ENCODE assay signal across 10 cellular contexts in the genomic region with DNA sequence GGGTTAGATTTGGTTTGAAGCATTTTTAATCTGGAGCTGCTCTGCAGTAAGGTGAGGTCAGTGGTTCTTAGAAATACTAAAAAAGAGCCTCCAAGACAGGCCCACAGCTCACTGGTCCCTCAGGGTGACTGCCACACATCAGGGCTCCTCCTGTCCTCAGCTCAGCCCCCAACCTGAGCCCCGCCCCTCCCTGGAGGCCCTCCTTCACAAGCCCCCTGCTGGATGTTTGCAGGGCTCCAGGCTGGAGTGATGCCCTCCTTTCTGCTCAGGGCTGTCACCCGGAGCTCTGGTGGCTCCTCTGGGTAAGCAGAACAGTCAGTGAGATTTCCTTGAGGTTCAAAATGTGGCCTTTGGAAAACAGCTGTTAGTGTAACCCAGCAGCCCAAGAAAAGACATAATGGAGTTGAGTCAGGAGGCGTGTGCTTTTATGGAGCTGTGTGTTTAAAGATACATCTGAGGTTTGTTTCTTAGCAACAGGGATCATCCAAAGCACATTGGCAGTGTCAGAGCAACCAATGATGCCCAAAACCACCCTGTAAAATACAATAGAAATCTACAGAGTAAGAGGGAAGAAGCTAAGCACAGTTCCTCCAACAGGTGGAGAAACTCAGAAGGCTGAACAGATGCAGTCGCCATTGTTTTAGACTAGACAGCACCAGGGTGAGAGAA.
DNase-seq lines count a peak whose midpoint lies in the region; ATAC-seq, FAIRE-seq and TF ChIP-seq lines count a peak whose summit lies in the region.
"Had no signal": no experiment of that assay in that cellular context is flagged by ENCODE, and none has a peak within 500 bp of the region (broad histone marks: within the 10 kb centered on the region; RNA-seq: fewer than 3 reads in every experiment).

No MANE protein-coding gene starts in this region.

- H3K36me3 Mint-ChIP-seq in central memory CD8-positive, alpha-beta T cell (ENCODE audit: insufficient read depth) = no peaks in the 10 kb centered on the region

- H3K9me2 ChIP-seq in MM.1S (replicated peaks; ENCODE audit: insufficient read depth, low read length) = no peaks in the 10 kb centered on the region

- no peak overlapping the region for H3K27ac Mint-ChIP-seq in central memory CD8-positive, alpha-beta T cell (ENCODE audit: low read depth)

- no peaks in the 10 kb centered on the region for H4K20me1 ChIP-seq in MM.1S (ENCODE audit: insufficient read depth, low read length)

- no peaks in the 10 kb centered on the region for H3K9me3 ChIP-seq in MM.1S (replicated peaks; ENCODE audit: insufficient read depth, low read length)
- H3K9me3 ChIP-seq: thoracic aorta had no signal

- peak; percentile 76 for ATAC-seq in central memory CD8-positive, alpha-beta T cell (replicated peaks; ENCODE audit: extremely low read depth, poor library complexity, severe bottlenecking)

- no peak overlapping the region for H2AFZ ChIP-seq in MM.1S (ENCODE audit: low read length)

- no peak overlapping the region for H3K9ac ChIP-seq in MM.1S (ENCODE audit: low read length)

- H3K4me1 Mint-ChIP-seq in central memory CD8-positive, alpha-beta T cell = no peaks in the 10 kb centered on the region

- no peak for FAIRE-seq in HTR-8/SVneo (lab: Jason Lieb, UNC)
- FAIRE-seq: islet of Langerhans had no signal

- H3K4me1 ChIP-seq in MM.1S (ENCODE audit: low read length) = no peaks in the 10 kb centered on the region

- H3K9me3 Mint-ChIP-seq in central memory CD8-positive, alpha-beta T cell = no peaks in the 10 kb centered on the region

- no peaks in the 10 kb centered on the region for H3K79me2 ChIP-seq in MM.1S (ENCODE audit: low read length)

- no peak overlapping the region for H3K4me2 ChIP-seq in MM.1S (ENCODE audit: low read depth, low read length)

- H3K27ac ChIP-seq in MM.1S (ENCODE audit: low read length) = no peak overlapping the region
- H3K27ac ChIP-seq: thoracic aorta had no signal

- no peak overlapping the region for H3K4me3 ChIP-seq in MM.1S (ENCODE audit: low read length)
- H3K4me3 ChIP-seq: thoracic aorta had no signal

- H3K27me3 ChIP-seq in MM.1S (replicated peaks; ENCODE audit: insufficient read depth, low read length) = no peaks in the 10 kb centered on the region

- TF ChIP-seq CTCF in MM.1S (IDR thresholded peaks at IDR 0.05; ENCODE audit: low read length) = peak; percentile 42

- DNase-seq in SIG-M5 treated with dmso at 0.1 percent for 504 hours (lab: John Stamatoyannopoulos, UW; ENCODE audit: unreplicated experiment) (peak; percentile 46), SIG-M5 (lab: John Stamatoyannopoulos, UW) (no peak), MM.1S (no peak), NCI-H446 (lab: John Stamatoyannopoulos, UW) (no peak), AG08396 (ENCODE audit: low spot score) (no peak), HTR-8/SVneo (ENCODE audit: insufficient read length, low spot score) (no peak)
- no peak for DNase-seq in central memory CD8-positive, alpha-beta T cell (ENCODE audit: low spot score in 2 of 2)
- peak; percentile 24 to 25 for DNase-seq in stimulated activated CD4-positive, alpha-beta T cell treated with anti-CD3 and anti-CD28 coated beads, Interleukin-2, amount 100 ng/mL, for 24 hours

- no peaks in the 10 kb centered on the region for H3K36me3 ChIP-seq in MM.1S (replicated peaks; ENCODE audit: insufficient read depth, low read length)
- H3K36me3 ChIP-seq: thoracic aorta had no signal

- no peaks in the 10 kb centered on the region for H3F3A ChIP-seq in MM.1S (ENCODE audit: insufficient read depth, low read length)

- H3K27me3 Mint-ChIP-seq in central memory CD8-positive, alpha-beta T cell = peaks cover 32% of the 10 kb centered on the region

- H3K4me3 Mint-ChIP-seq in central memory CD8-positive, alpha-beta T cell = no peak overlapping the region

Comparison
In these comparisons a context has a peak if more than half of its experiments do, and no peak if none do; other contexts are left out.
1. DNase-seq: peak in SIG-M5 treated with dmso at 0.1 percent for 504 hours (single experiment) and stimulated activated CD4-positive, alpha-beta T cell treated with anti-CD3 and anti-CD28 coated beads, Interleukin-2, amount 100 ng/mL, for 24 hours (2 of 2); none in SIG-M5 (single experiment), MM.1S (single experiment), central memory CD8-positive, alpha-beta T cell (0 of 2), NCI-H446 (0 of 2), AG08396 (single experiment) and HTR-8/SVneo (single experiment).